ENCODE assay signal across 9 cellular contexts in the genomic region with DNA sequence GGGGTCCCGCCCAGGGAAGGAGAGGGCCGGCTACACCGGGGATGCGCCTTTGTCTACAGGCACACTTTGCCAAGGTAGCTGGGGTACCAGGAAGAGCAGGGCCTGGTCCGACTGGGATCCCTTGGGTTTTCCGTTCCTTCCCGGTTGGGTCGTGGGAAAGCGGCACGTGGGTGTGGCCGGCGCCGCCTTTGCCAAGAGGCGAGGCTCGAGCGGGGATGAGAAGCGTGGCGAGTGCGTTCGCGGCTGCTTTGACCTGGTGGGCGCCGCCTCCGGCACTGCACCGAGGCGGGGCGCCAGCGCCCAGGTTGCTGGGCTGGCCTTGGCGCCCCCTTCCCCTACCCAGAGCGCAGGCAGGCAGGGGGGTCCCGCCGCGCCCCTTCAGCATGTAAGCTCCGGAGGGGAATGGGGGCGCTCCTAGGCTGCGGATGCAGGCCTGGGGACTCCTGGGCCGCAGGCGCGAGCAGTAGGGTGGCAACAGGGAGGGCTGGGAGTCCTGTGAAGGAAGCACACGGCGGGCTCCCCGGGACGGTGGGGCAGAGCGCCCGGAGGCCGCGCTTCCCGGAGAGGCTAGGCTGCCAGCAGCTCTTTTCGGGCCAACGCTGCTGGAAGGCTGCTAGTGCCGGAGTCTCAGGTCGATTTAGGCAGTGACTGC. TPM values are rescaled to one million over a fixed set of nuclear protein-coding genes. Genes with fewer than 3 reads are reported as not detected.
DNase-seq lines count a peak whose midpoint lies in the region; ATAC-seq, FAIRE-seq and TF ChIP-seq lines count a peak whose summit lies in the region.
"Had no signal": no experiment of that assay in that cellular context is flagged by ENCODE, and none has a peak within 500 bp of the region (broad histone marks: within the 10 kb centered on the region; RNA-seq: fewer than 3 reads in every experiment).

No MANE protein-coding gene starts in this region.

- H3K9me2 ChIP-seq in OCI-LY7 (ENCODE audit: insufficient read depth, low read length), result no peaks in the 10 kb centered on the region

- H3K4me3 ChIP-seq in urinary bladder (ENCODE audit: low read depth, low read length), result peak overlapping the region; percentile 49
- no peak overlapping the region for H3K4me3 ChIP-seq in OCI-LY7 (ENCODE audit: low read depth, low read length, poor library complexity, severe bottlenecking)

- ATAC-seq in Right ventricle myocardium inferior, result peak; percentile 33
- ATAC-seq in memory B cell (ENCODE audit: low read depth), result no peak
- ATAC-seq in GM18909 (IDR thresholded peaks at IDR 0.05; ENCODE audit: poor library complexity, unreplicated experiment), result no peak

- H3K27me3 Mint-ChIP-seq in dendritic cell treated with granulocyte-macrophage colony-stimulating factor and Interleukin-4, amounts not matched to agents 40 ng/mL and 50 ng/mL, for 4 days, result peaks cover 70% of the 10 kb centered on the region
- H3K27me3 Mint-ChIP-seq in memory B cell, result peaks cover 17% of the 10 kb centered on the region

- peaks cover 35% of the 10 kb centered on the region for H3K36me3 Mint-ChIP-seq in dendritic cell treated with granulocyte-macrophage colony-stimulating factor and Interleukin-4, amounts not matched to agents 40 ng/mL and 50 ng/mL, for 4 days (ENCODE audit: low read depth)
- peaks cover 17% of the 10 kb centered on the region for H3K36me3 Mint-ChIP-seq in memory B cell

- H3K27ac ChIP-seq in urinary bladder (ENCODE audit: low read depth) (no peak overlapping the region), OCI-LY7 (ENCODE audit: low read depth, low read length, poor library complexity, severe bottlenecking) (no peak overlapping the region)

- no peaks in the 10 kb centered on the region for H4K20me1 ChIP-seq in OCI-LY7 (ENCODE audit: insufficient read depth, low read length)

- no peaks in the 10 kb centered on the region for H3K79me2 ChIP-seq in OCI-LY7 (ENCODE audit: insufficient read depth, low read depth, low read length)

- BruUV-seq in OCI-LY7 (replicated peaks; lab: Mats Ljungman, UMichigan), result no TSS peak

- H3K4me3 Mint-ChIP-seq in dendritic cell treated with granulocyte-macrophage colony-stimulating factor and Interleukin-4, amounts not matched to agents 40 ng/mL and 50 ng/mL, for 4 days, result peak overlapping the region; percentile 15
- peak overlapping the region; percentile 55 for H3K4me3 Mint-ChIP-seq in memory B cell

- H3K4me1 ChIP-seq in urinary bladder (ENCODE audit: insufficient read depth) (no peaks in the 10 kb centered on the region), OCI-LY7 (ENCODE audit: insufficient read depth, low read length, poor library complexity, severe bottlenecking) (no peaks in the 10 kb centered on the region)

- POLR2A ChIA-PET in OCI-LY7 (lab: Charles Lee), result no interaction called here

- intact Hi-C loops in Right ventricle myocardium inferior (cut with DNase I), result loop anchor here (5.0 kb wide), 1 partner anchor 205 kb away; no protein-coding TSS in a partner anchor
- intact Hi-C loops in cardiac septum (cut with DNase I), result loop anchor here (5.0 to 10.0 kb wide), 2 partner anchors 113 to 205 kb away; no protein-coding TSS in a partner anchor
- intact Hi-C loops in dendritic cell treated with granulocyte-macrophage colony-stimulating factor and Interleukin-4, amounts not matched to agents 40 ng/mL and 50 ng/mL, for 4 days (cut with micrococcal nuclease), result no loop called here
- intact Hi-C loops in OCI-LY7 (cut with micrococcal nuclease; ENCODE audit: unreplicated experiment), result no loop called here

- DNase-seq in Right ventricle myocardium inferior (ENCODE audit: missing footprints) (peak; percentile 20), cardiac septum (ENCODE audit: low spot score) (no peak), memory B cell (ENCODE audit: low spot score in 2 of 2) (no peak), urothelium cell line (ENCODE audit: low spot score) (no peak), OCI-LY7 (ENCODE audit: low spot score) (no peak)
- DNase-seq: MV-4-11 had no signal

- CTCF ChIA-PET in OCI-LY7 (lab: Charles Lee; ENCODE audit: unreplicated experiment), result no interaction called here

- H3K9me3 Mint-ChIP-seq in dendritic cell treated with granulocyte-macrophage colony-stimulating factor and Interleukin-4, amounts not matched to agents 40 ng/mL and 50 ng/mL, for 4 days, result no peaks in the 10 kb centered on the region
- H3K9me3 Mint-ChIP-seq in memory B cell, result no peaks in the 10 kb centered on the region

- H3K4me2 ChIP-seq in OCI-LY7 (ENCODE audit: low read length), result no peak overlapping the region

- no peaks in the 10 kb centered on the region for H3K9me3 ChIP-seq in OCI-LY7 (ENCODE audit: low read length)

- H3K27ac Mint-ChIP-seq in dendritic cell treated with granulocyte-macrophage colony-stimulating factor and Interleukin-4, amounts not matched to agents 40 ng/mL and 50 ng/mL, for 4 days, result no peak overlapping the region
- no peak overlapping the region for H3K27ac Mint-ChIP-seq in memory B cell

- no peak overlapping the region for H2AFZ ChIP-seq in OCI-LY7 (ENCODE audit: low read length)

- H3K36me3 ChIP-seq in urinary bladder (ENCODE audit: insufficient read depth), result no peaks in the 10 kb centered on the region
- no peaks in the 10 kb centered on the region for H3K36me3 ChIP-seq in OCI-LY7 (ENCODE audit: insufficient read depth, low read length)

- 2% methylated on average over 52 of the region's 52 CpGs for WGBS in urinary bladder

- H3K4me1 Mint-ChIP-seq in dendritic cell treated with granulocyte-macrophage colony-stimulating factor and Interleukin-4, amounts not matched to agents 40 ng/mL and 50 ng/mL, for 4 days (ENCODE audit: low read depth), result peaks cover 25% of the 10 kb centered on the region
- H3K4me1 Mint-ChIP-seq in memory B cell, result peaks cover 10% of the 10 kb centered on the region

- no peak for FAIRE-seq in urothelium cell line (lab: Jason Lieb, UNC)

- TF ChIP-seq CTCF in OCI-LY7 (conservative IDR thresholded peaks at IDR 0.05; ENCODE audit: low read length), result no peak

RNA-seq across cellular contexts. Expression of a gene that starts 2.0 kb away (rescaled TPM):
- total RNA-seq in Right ventricle myocardium inferior (0.30 TPM), cardiac septum (0.38 TPM), urinary bladder (2.9 TPM), OCI-LY7 (2022) (0.29 and 0.31 TPM in 2 replicates)
- polyA plus RNA-seq in urinary bladder, result 13.0 TPM
- 0.09 TPM in 1 of 2 replicates, not detected in the other for total RNA-seq in OCI-LY7 (2014; rRNA removed; shearing (Covaris generic))

RNA-seq across cellular contexts. Expression of a gene that starts 25.0 kb away (rescaled TPM):
- total RNA-seq in Right ventricle myocardium inferior (58.3 TPM), cardiac septum (43.2 TPM), urinary bladder (67.9 TPM), OCI-LY7 (2022) (131 and 151 TPM in 2 replicates)
- 76.5 TPM for polyA plus RNA-seq in urinary bladder
- total RNA-seq in OCI-LY7 (2014; rRNA removed; shearing (Covaris generic)), result 54.4 and 58.8 TPM in 2 replicates

RNA-seq across cellular contexts. Expression of a gene that starts 25.0 kb away (rescaled TPM):
- total RNA-seq in Right ventricle myocardium inferior, result 26.6 TPM
- 25.6 TPM for total RNA-seq in cardiac septum
- total RNA-seq in urinary bladder, result 19.0 TPM
- 27.1 TPM for polyA plus RNA-seq in urinary bladder
- total RNA-seq in OCI-LY7 (2014; rRNA removed; shearing (Covaris generic)), result 21.1 and 24.9 TPM in 2 replicates
- total RNA-seq in OCI-LY7 (2022), result 61.9 and 67.3 TPM in 2 replicates

Comparison
In these comparisons a context has a peak if more than half of its experiments do, and no peak if none do; other contexts are left out.
1. intact Hi-C loops: an anchor here in Right ventricle myocardium inferior (5.0 kb wide) and cardiac septum (5.0 to 10.0 kb wide); none called in dendritic cell treated with granulocyte-macrophage colony-stimulating factor and Interleukin-4, amounts not matched to agents 40 ng/mL and 50 ng/mL, for 4 days and OCI-LY7.